Comparison of ENCODE assay signal across 10 cellular contexts in the genomic region with DNA sequence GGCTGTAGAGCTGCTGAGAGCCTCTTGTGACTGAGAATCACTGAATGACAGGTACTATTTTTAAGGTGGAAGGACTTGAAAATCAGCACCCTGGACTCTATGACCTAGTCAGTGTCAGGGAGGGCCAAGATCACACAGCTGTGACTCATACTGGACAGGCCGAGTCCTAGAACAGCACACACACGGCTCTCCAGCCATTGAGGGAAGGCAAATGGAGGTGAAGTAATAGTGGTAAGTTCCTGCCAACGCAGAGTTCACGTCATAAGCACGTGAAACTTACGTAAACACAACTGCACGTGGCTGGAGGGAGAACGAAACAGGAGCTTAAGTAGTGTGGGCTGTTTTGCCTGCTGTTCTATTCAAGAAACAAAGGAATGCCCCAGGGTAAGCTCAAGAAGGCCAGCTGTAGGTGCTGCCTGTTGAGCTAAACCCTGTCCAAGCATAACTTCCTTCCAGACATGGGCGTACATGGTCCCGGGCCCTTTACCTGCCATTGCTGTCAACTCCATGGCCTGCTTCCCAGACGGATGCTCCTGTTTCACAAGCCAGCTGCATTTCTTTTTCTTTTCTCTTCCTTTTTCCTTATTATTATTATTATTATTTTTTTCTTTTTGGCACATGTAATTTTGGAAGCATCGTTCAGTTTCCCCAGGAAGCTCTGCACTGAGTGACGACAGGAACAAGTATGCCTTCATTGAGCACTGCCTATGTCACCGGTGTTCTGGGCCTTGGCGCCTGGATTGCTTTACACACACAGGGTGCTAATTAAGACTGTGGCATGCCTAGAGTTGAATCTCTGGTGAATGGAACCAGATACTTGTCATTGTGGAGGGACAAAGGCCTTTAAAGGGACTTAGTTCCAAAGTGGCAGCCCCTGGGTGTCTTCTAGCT. TPM values are rescaled to one million over a fixed set of nuclear protein-coding genes. Genes with fewer than 3 reads are reported as not detected.
DNase-seq lines count a peak whose midpoint lies in the region; TF ChIP-seq lines count a peak whose summit lies in the region.
"Had no signal": no experiment of that assay in that cellular context is flagged by ENCODE, and none has a peak within 500 bp of the region (broad histone marks: within the 10 kb centered on the region; RNA-seq: fewer than 3 reads in every experiment).

No MANE protein-coding gene starts in this region.

- no peaks in the 10 kb centered on the region for H3K4me1 ChIP-seq in HAP-1

- H3K9me3 ChIP-seq in HAP-1, result no peaks in the 10 kb centered on the region

- H3K9me3 Mint-ChIP-seq in type B pancreatic cell (no peaks in the 10 kb centered on the region), osteocyte (ENCODE audit: unreplicated experiment) (no peaks in the 10 kb centered on the region)
- H3K9me3 Mint-ChIP-seq: T-cell had no signal

- DNase-seq in NCI-H146 (lab: John Stamatoyannopoulos, UW) (peak; percentile 0), NCI-H146 treated with DMSO at 0.1 percent for 48 hours (lab: John Stamatoyannopoulos, UW; ENCODE audit: unreplicated experiment) (no peak), astrocyte of the spinal cord (ENCODE audit: low read depth, low spot score) (peak; percentile 38), left kidney (ENCODE audit: low read depth, low spot score) (peak; percentile 28), type B pancreatic cell (ENCODE audit: extremely low spot score, unreplicated experiment) (no peak), osteocyte (ENCODE audit: extremely low spot score, unreplicated experiment) (no peak), HAP-1 (ENCODE audit: low spot score in 2 of 2) (no peak)
- DNase-seq in activated CD4-positive, alpha-beta T cell treated with anti-CD3 and anti-CD28 coated beads, Interleukin-2, amount 50 U/mL, for 4 hours, result no peak
- DNase-seq: GOT3 had no signal

- H3K27ac Mint-ChIP-seq in type B pancreatic cell (peak overlapping the region; percentile 83), osteocyte (ENCODE audit: unreplicated experiment) (no peak overlapping the region)
- H3K27ac Mint-ChIP-seq: T-cell had no signal

- no peak overlapping the region for H3K4me3 ChIP-seq in astrocyte of the spinal cord (ENCODE audit: low read depth, low read length)
- no peak overlapping the region for H3K4me3 ChIP-seq in HAP-1

- in situ Hi-C loops in astrocyte of the spinal cord (cut with HindIII; ENCODE audit: low sequenced_read_pairs) (no loop called here), HAP-1 (cut with MboI; ENCODE audit: low sequenced_read_pairs) (no loop called here)

- H3K36me3 Mint-ChIP-seq in type B pancreatic cell (no peaks in the 10 kb centered on the region), osteocyte (ENCODE audit: unreplicated experiment) (no peaks in the 10 kb centered on the region)
- H3K36me3 Mint-ChIP-seq: T-cell had no signal

- TF ChIP-seq CTCF in astrocyte of the spinal cord (IDR thresholded peaks at IDR 0.05; ENCODE audit: low read depth, low read length) (no peak), type B pancreatic cell (conservative IDR thresholded peaks at IDR 0.05) (no peak), osteocyte (IDR thresholded peaks at IDR 0.05) (no peak)

- H3K4me1 Mint-ChIP-seq in type B pancreatic cell (ENCODE audit: unreplicated experiment) (peaks cover 24% of the 10 kb centered on the region), osteocyte (ENCODE audit: unreplicated experiment) (no peaks in the 10 kb centered on the region)

- H3K4me3 Mint-ChIP-seq in type B pancreatic cell, result peak overlapping the region; percentile 37
- no peak overlapping the region for H3K4me3 Mint-ChIP-seq in osteocyte (ENCODE audit: unreplicated experiment)
- H3K4me3 Mint-ChIP-seq: T-cell had no signal

- H3K27me3 Mint-ChIP-seq in type B pancreatic cell (peaks cover 13% of the 10 kb centered on the region), osteocyte (ENCODE audit: unreplicated experiment) (peaks cover 43% of the 10 kb centered on the region)
- H3K27me3 Mint-ChIP-seq: T-cell had no signal

- H3K36me3 ChIP-seq in HAP-1 (replicated peaks), result no peaks in the 10 kb centered on the region

- 0 out of 2 replicates have a peak, but pooled peaks cover 4% of the 10 kb centered on the region for H3K27me3 ChIP-seq in HAP-1 (ENCODE audit: low read depth)

RNA-seq across cellular contexts. Expression of a gene that starts 10.2 kb away (rescaled TPM):
- total RNA-seq in type B pancreatic cell (ENCODE audit: low replicate concordance) (not detected in 2 replicates), osteocyte (not detected in 2 replicates)

Comparison
In these comparisons a context has a peak if more than half of its experiments do, and no peak if none do; other contexts are left out.
1. DNase-seq: peak in NCI-H146 (single experiment), astrocyte of the spinal cord (single experiment) and left kidney (single experiment); none in NCI-H146 treated with DMSO at 0.1 percent for 48 hours (single experiment), type B pancreatic cell (single experiment), osteocyte (single experiment), activated CD4-positive, alpha-beta T cell treated with anti-CD3 and anti-CD28 coated beads, Interleukin-2, amount 50 U/mL, for 4 hours (0 of 2) and HAP-1 (0 of 2).